In genomic region chr2:38748857-38749804, GRCh38 we compare ENCODE assay signal across 9 cellular contexts. TPM values are rescaled to one million over a fixed set of nuclear protein-coding genes. Genes with fewer than 3 reads are reported as not detected.
DNase-seq lines count a peak whose midpoint lies in the region; ATAC-seq and TF ChIP-seq lines count a peak whose summit lies in the region.
"Had no signal": no experiment of that assay in that cellular context is flagged by ENCODE, and none has a peak within 500 bp of the region (broad histone marks: within the 10 kb centered on the region; RNA-seq: fewer than 3 reads in every experiment).

No MANE protein-coding gene starts in this region.

- H3K4me2 ChIP-seq in OCI-LY7 (ENCODE audit: low read length) (peak overlapping the region; percentile 79), parathyroid adenoma (ENCODE audit: low read length) (peak overlapping the region; percentile 95)

- H3K27ac ChIP-seq in OCI-LY7 (ENCODE audit: low read depth, low read length, poor library complexity, severe bottlenecking) (peak overlapping the region; percentile 80), parathyroid adenoma (no peak overlapping the region)

- H3K9me3 ChIP-seq in OCI-LY7 (ENCODE audit: low read length) = no peaks in the 10 kb centered on the region
- H3K9me3 ChIP-seq in parathyroid adenoma (ENCODE audit: control insufficient read depth, low read length) = no peaks in the 10 kb centered on the region

- H3K27me3 ChIP-seq in GM06990 (replicated peaks; ENCODE audit: control insufficient read depth, insufficient read depth, low read length) (no peaks in the 10 kb centered on the region), parathyroid adenoma (ENCODE audit: control insufficient read depth, insufficient read depth, low read length) (no peaks in the 10 kb centered on the region)

- H3K36me3 ChIP-seq in GM06990 (ENCODE audit: control insufficient read depth, insufficient read depth, low read length) = peaks cover 20% of the 10 kb centered on the region
- H3K36me3 ChIP-seq in OCI-LY7 (ENCODE audit: insufficient read depth, low read length) = peaks cover 70% of the 10 kb centered on the region
- H3K36me3 ChIP-seq in parathyroid adenoma (ENCODE audit: control insufficient read depth, insufficient read depth, low read length) = no peaks in the 10 kb centered on the region

- no peak for ATAC-seq in HG03571 (IDR thresholded peaks at IDR 0.05; ENCODE audit: unreplicated experiment)
- ATAC-seq in GM21367 (IDR thresholded peaks at IDR 0.05; ENCODE audit: unreplicated experiment) = no peak
- ATAC-seq in HG03025 (IDR thresholded peaks at IDR 0.05; ENCODE audit: low FRiP score, unreplicated experiment) = no peak
- ATAC-seq in HG03196 (IDR thresholded peaks at IDR 0.05; ENCODE audit: unreplicated experiment) = no peak

- H3K79me2 ChIP-seq in OCI-LY7 (ENCODE audit: insufficient read depth, low read depth, low read length) (peaks cover 81% of the 10 kb centered on the region), parathyroid adenoma (peaks cover 21% of the 10 kb centered on the region)

- TSS peak; percentile 57 for BruUV-seq in OCI-LY7 (replicated peaks; lab: Mats Ljungman, UMichigan)

- H3K4me3 ChIP-seq in GM06990 (replicated peaks; ENCODE audit: low read depth, low read length) = peak overlapping the region; percentile 87
- peak overlapping the region; percentile 88 for H3K4me3 ChIP-seq in OCI-LY7 (ENCODE audit: low read depth, low read length, poor library complexity, severe bottlenecking)
- H3K4me3 ChIP-seq in epithelial cell of esophagus (ENCODE audit: low read length) = peak overlapping the region; percentile 98
- peak overlapping the region; percentile 93 for H3K4me3 ChIP-seq in parathyroid adenoma (ENCODE audit: low read depth, low read length)

- peaks cover 47% of the 10 kb centered on the region for H4K20me1 ChIP-seq in OCI-LY7 (ENCODE audit: insufficient read depth, low read length)

- POLR2A ChIA-PET in OCI-LY7 (lab: Charles Lee) = interaction anchor here (0.7 to 3.8 kb wide), 5 partner anchors 15 to 383 kb away, joined by 3 to 28 read pairs (median 3); no protein-coding TSS in a partner anchor

- H3K4me1 ChIP-seq in OCI-LY7 (ENCODE audit: insufficient read depth, low read length, poor library complexity, severe bottlenecking) (peaks cover 57% of the 10 kb centered on the region), parathyroid adenoma (peaks cover 28% of the 10 kb centered on the region)

- CTCF ChIA-PET in OCI-LY7 (lab: Charles Lee; ENCODE audit: unreplicated experiment) = no interaction called here

- DNase-seq in GM06990 (ENCODE audit: extremely low read depth, insufficient read length) (no peak), OCI-LY7 (ENCODE audit: low spot score) (no peak), epithelial cell of esophagus (ENCODE audit: low read depth) (peak; percentile 39)
- DNase-seq: amygdala had no signal

- H3K9ac ChIP-seq in parathyroid adenoma = no peak overlapping the region

- intact Hi-C loops in OCI-LY7 (cut with micrococcal nuclease; ENCODE audit: unreplicated experiment) = loop anchor here (10.0 kb wide), 1 partner anchor 434 kb away; no protein-coding TSS in a partner anchor

- no peak for TF ChIP-seq CTCF in GM06990 (IDR thresholded peaks at IDR 0.05; ENCODE audit: insufficient read depth, low read length, poor library complexity, severe bottlenecking)
- no peak for TF ChIP-seq CTCF in OCI-LY7 (conservative IDR thresholded peaks at IDR 0.05; ENCODE audit: low read length)
- no peak for TF ChIP-seq CTCF in epithelial cell of esophagus (IDR thresholded peaks at IDR 0.05; ENCODE audit: insufficient read depth, low read depth, low read length, missing control alignments)
- TF ChIP-seq CTCF in parathyroid adenoma (IDR thresholded peaks at IDR 0.05) = no peak

- H2AFZ ChIP-seq in OCI-LY7 (ENCODE audit: low read length) (no peak overlapping the region), parathyroid adenoma (no peak overlapping the region)

- H3K9me2 ChIP-seq in OCI-LY7 (ENCODE audit: insufficient read depth, low read length) = no peaks in the 10 kb centered on the region

RNA-seq across cellular contexts. Expression of gene SRSF7, which starts 2.0 kb away (rescaled TPM):
- total RNA-seq in OCI-LY7 (2014; rRNA removed; shearing (Covaris generic)) = 316 and 337 TPM in 2 replicates
- total RNA-seq in OCI-LY7 (2022) = 278 and 320 TPM in 2 replicates

RNA-seq across cellular contexts. Expression of gene GEMIN6, which starts 28.9 kb away (rescaled TPM):
- total RNA-seq in OCI-LY7 (2014; rRNA removed; shearing (Covaris generic)) = 11.7 and 16.5 TPM in 2 replicates
- 26.0 and 26.6 TPM in 2 replicates for total RNA-seq in OCI-LY7 (2022)
